Comparison of ENCODE assay signal across 13 cellular contexts in the genomic region with DNA sequence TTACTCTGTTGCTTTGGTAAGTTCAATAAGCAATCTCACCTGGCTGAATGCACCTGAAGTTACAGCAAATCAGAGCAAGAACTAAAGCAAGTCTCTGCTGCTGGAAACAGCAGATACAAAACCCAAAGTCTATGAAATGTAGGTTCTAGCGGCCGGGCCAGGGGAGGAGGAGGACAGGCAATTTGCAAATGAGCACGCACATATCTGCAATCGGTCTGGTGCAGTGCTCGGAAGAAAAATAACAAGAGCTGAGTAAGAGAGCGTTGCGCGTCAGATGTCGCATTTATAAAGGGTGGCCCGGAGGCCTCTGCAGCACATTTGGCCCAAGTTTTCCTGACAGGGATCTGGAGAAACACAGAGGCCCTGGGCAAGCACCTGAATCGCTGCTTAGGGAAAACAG.
DNase-seq lines count a peak whose midpoint lies in the region; FAIRE-seq and TF ChIP-seq lines count a peak whose summit lies in the region.
"Had no signal": no experiment of that assay in that cellular context is flagged by ENCODE, and none has a peak within 500 bp of the region (broad histone marks: within the 10 kb centered on the region; RNA-seq: fewer than 3 reads in every experiment).

No MANE protein-coding gene starts in this region.

- H3K4me1 Mint-ChIP-seq in activated naive CD4-positive, alpha-beta T cell treated with anti-CD3 and anti-CD28 coated beads, Interleukin-2, amount 10 ng/mL, durations not matched to agents 7 days and 5 days: peaks cover 93% of the 10 kb centered on the region

- H2AFZ ChIP-seq in endothelial cell of umbilical vein (ENCODE audit: low read depth, low read length): no peak overlapping the region
- H2AFZ ChIP-seq: parathyroid adenoma had no signal

- no peak overlapping the region for H3K9ac ChIP-seq in endothelial cell of umbilical vein (replicated peaks; ENCODE audit: extremely low read depth, insufficient read depth, low read length)
- H3K9ac ChIP-seq: parathyroid adenoma had no signal

- H3K36me3 ChIP-seq in endothelial cell of umbilical vein (ENCODE audit: control insufficient read depth in 2 of 2, extremely low read depth in 1 of 2, insufficient read depth in 2 of 2, low read length in 2 of 2): no peaks in the 10 kb centered on the region
- H3K36me3 ChIP-seq: breast epithelium, gastrocnemius medialis, transverse colon had no signal

- TF ChIP-seq POLR2A in endothelial cell of umbilical vein (IDR thresholded peaks at IDR 0.05; ENCODE audit: low read depth, low read length): no peak

- BruUV-seq in endothelial cell of umbilical vein (replicated peaks; lab: Mats Ljungman, UMichigan): no TSS peak

- peak overlapping the region; percentile 60 for H3K27ac Mint-ChIP-seq in activated naive CD4-positive, alpha-beta T cell treated with anti-CD3 and anti-CD28 coated beads, Interleukin-2, amount 10 ng/mL, durations not matched to agents 7 days and 5 days

- POLR2A ChIA-PET in endothelial cell of umbilical vein (lab: Charles Lee): no interaction called here

- peaks cover 78% of the 10 kb centered on the region for H3K79me2 ChIP-seq in endothelial cell of umbilical vein (ENCODE audit: control insufficient read depth, insufficient read depth, low read length)

- dilution Hi-C loops in endothelial cell of umbilical vein (cut with MboI; ENCODE audit: extremely low pct_ligation_motif_present, low sequenced_read_pairs): no loop called here

- no peaks in the 10 kb centered on the region for H3K9me3 Mint-ChIP-seq in activated naive CD4-positive, alpha-beta T cell treated with anti-CD3 and anti-CD28 coated beads, Interleukin-2, amount 10 ng/mL, durations not matched to agents 7 days and 5 days

- H3K9me3 ChIP-seq in endothelial cell of umbilical vein (replicated peaks; ENCODE audit: control insufficient read depth, insufficient read depth, low read length): no peaks in the 10 kb centered on the region
- H3K9me3 ChIP-seq: breast epithelium, gastrocnemius medialis, transverse colon had no signal

- intact Hi-C loops in endothelial cell of umbilical vein (cut with micrococcal nuclease): no loop called here

- no peaks in the 10 kb centered on the region for H3K27me3 Mint-ChIP-seq in activated naive CD4-positive, alpha-beta T cell treated with anti-CD3 and anti-CD28 coated beads, Interleukin-2, amount 10 ng/mL, durations not matched to agents 7 days and 5 days

- H3K4me3 ChIP-seq in endothelial cell of umbilical vein (replicated peaks in 1 of 3; ENCODE audit: insufficient read depth in 1 of 3, low read depth in 1 of 3, low read length in 3 of 3): no peak overlapping the region
- H3K4me3 ChIP-seq: breast epithelium, gastrocnemius medialis, transverse colon had no signal

- H3K27me3 ChIP-seq in endothelial cell of umbilical vein (ENCODE audit: control insufficient read depth in 2 of 2, insufficient read depth in 2 of 2, low read length in 2 of 2): no peaks in the 10 kb centered on the region
- H3K27me3 ChIP-seq: breast epithelium, gastrocnemius medialis, transverse colon had no signal

- H3K4me2 ChIP-seq in endothelial cell of umbilical vein (ENCODE audit: insufficient read depth, low read length): no peak overlapping the region

- no peaks in the 10 kb centered on the region for H3K9me1 ChIP-seq in endothelial cell of umbilical vein (replicated peaks; ENCODE audit: control insufficient read depth, extremely low read depth, insufficient read depth, low read length)

- no peak for FAIRE-seq in endothelial cell of umbilical vein (lab: Jason Lieb, UNC)

- peaks cover 58% of the 10 kb centered on the region for H3K4me1 ChIP-seq in endothelial cell of umbilical vein (ENCODE audit: control insufficient read depth, extremely low read depth, insufficient read depth, low read length)
- H3K4me1 ChIP-seq: breast epithelium, gastrocnemius medialis, parathyroid adenoma had no signal

- CTCF ChIA-PET in activated naive CD4-positive, alpha-beta T cell treated with anti-CD3 and anti-CD28 coated beads, Interleukin-2, amount 10 ng/mL, durations not matched to agents 7 days and 5 days (lab: Charles Lee): no interaction called here
- CTCF ChIA-PET in endothelial cell of umbilical vein (lab: Charles Lee): no interaction called here

- no peaks in the 10 kb centered on the region for H4K20me1 ChIP-seq in endothelial cell of umbilical vein (replicated peaks; ENCODE audit: control insufficient read depth, extremely low read depth, insufficient read depth, low read length)

- peak overlapping the region; percentile 84; the same call in 1 of the 2 replicates for H3K27ac ChIP-seq in VCaP
- H3K27ac ChIP-seq in endothelial cell of umbilical vein (ENCODE audit: insufficient read depth, low read depth, low read length): peak overlapping the region; percentile 97
- peak overlapping the region; percentile 74 for H3K27ac ChIP-seq in substantia nigra (ENCODE audit: low read depth, low read length, poor library complexity, severe bottlenecking)
- H3K27ac ChIP-seq: breast epithelium, gastrocnemius medialis, parathyroid adenoma, transverse colon had no signal

- DNase-seq in activated naive CD4-positive, alpha-beta T cell treated with anti-CD3 and anti-CD28 coated beads, Interleukin-2, amount 10 ng/mL, durations not matched to agents 7 days and 5 days: no peak
- DNase-seq in activated naive CD4-positive, alpha-beta T cell treated with anti-CD3 and anti-CD28 coated beads, Interleukin-2, amount 50 U/mL, for 16 hours: no peak
- DNase-seq in endothelial cell of umbilical vein (ENCODE audit: low read depth, low spot score): no peak
- peak in 1 of 49 donors; percentile 47 for DNase-seq in substantia nigra (lab: John Stamatoyannopoulos, UW)
- no peak for DNase-seq in NCI-H524 (lab: John Stamatoyannopoulos, UW)
- no peak for DNase-seq in stimulated activated naive CD4-positive, alpha-beta T cell treated with Interleukin-2 at 50 U/mL for 16 hours (lab: John Stamatoyannopoulos, UW)
- no peak for DNase-seq in pons (ENCODE audit: low spot score)
- DNase-seq: DMS79 treated with DMSO at 0.1 percent for 48 hours, gastrocnemius medialis, transverse colon had no signal

- H3K4me3 Mint-ChIP-seq in activated naive CD4-positive, alpha-beta T cell treated with anti-CD3 and anti-CD28 coated beads, Interleukin-2, amount 10 ng/mL, durations not matched to agents 7 days and 5 days: no peak overlapping the region

- TF ChIP-seq CTCF in VCaP (conservative IDR thresholded peaks at IDR 0.05) (no peak), endothelial cell of umbilical vein (IDR thresholded peaks at IDR 0.05; ENCODE audit: extremely low read depth in 1 of 2, insufficient read depth in 1 of 2, low read depth in 1 of 2, low read length in 2 of 2) (no peak)

- peaks cover 55% of the 10 kb centered on the region for H3K36me3 Mint-ChIP-seq in activated naive CD4-positive, alpha-beta T cell treated with anti-CD3 and anti-CD28 coated beads, Interleukin-2, amount 10 ng/mL, durations not matched to agents 7 days and 5 days

TF ChIP-seq in endothelial cell of umbilical vein, 7 proteins besides CTCF, POLR2A, EP300 and RAD21:
- TF ChIP-seq, protein P1, sequence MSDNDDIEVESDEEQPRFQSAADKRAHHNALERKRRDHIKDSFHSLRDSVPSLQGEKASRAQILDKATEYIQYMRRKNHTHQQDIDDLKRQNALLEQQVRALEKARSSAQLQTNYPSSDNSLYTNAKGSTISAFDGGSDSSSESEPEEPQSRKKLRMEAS (IDR thresholded peaks at IDR 0.05; ENCODE audit: insufficient read depth, insufficient read length): no peak
- TF ChIP-seq GATA2 (IDR thresholded peaks at IDR 0.05; ENCODE audit: insufficient read depth, insufficient read length, low read depth, low read length) (no peak), POLR2AphosphoS5 (IDR thresholded peaks at IDR 0.05; ENCODE audit: insufficient read depth, low read depth, low read length) (peak; percentile 25)
